Comparison of ENCODE assay signal across 13 cellular contexts in the genomic region with DNA sequence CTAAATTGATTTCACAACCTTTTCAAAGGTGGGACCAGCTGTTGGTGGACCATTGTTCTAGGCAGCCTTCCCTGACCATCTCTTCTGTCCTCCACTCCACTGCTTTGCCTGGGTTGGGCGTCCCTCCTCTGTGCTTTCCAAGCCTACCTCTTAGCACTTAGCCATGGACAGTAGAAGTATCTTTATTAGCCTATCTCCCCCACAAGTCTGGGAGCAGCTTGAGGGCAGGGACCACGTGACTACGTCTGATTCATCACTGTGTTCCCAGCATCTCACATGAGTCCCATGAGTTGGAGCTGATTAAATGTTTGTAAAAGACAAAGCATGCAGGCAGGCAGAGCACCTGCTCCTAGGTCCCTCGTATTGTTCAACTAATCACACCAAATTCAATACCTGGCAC. TPM values are rescaled to one million over a fixed set of nuclear protein-coding genes. Genes with fewer than 3 reads are reported as not detected.
DNase-seq lines count a peak whose midpoint lies in the region; ATAC-seq, FAIRE-seq and TF ChIP-seq lines count a peak whose summit lies in the region.
"Had no signal": no experiment of that assay in that cellular context is flagged by ENCODE, and none has a peak within 500 bp of the region (broad histone marks: within the 10 kb centered on the region; RNA-seq: fewer than 3 reads in every experiment).

No MANE protein-coding gene starts in this region.

- no peak overlapping the region for H3K4me3 Mint-ChIP-seq in astrocyte (ENCODE audit: unreplicated experiment)
- no peak overlapping the region for H3K4me3 Mint-ChIP-seq in activated T-helper 1 cell treated with anti-CD3 and anti-CD28 coated beads, Interleukin-12 subunit alpha, Interleukin-12 subunit beta, Interleukin-2, Interleukin-4 antibody, amounts not matched to agents 30 ng/mL and 10 ng/mL and 1 ng/mL, durations not matched to agents 14 hours and 24 hours and 36 hours

- ATAC-seq in GM18858 (IDR thresholded peaks at IDR 0.05; ENCODE audit: unreplicated experiment) (no peak), GM19467 (IDR thresholded peaks at IDR 0.05; ENCODE audit: unreplicated experiment) (no peak)
- ATAC-seq: right cardiac atrium had no signal

- H3K4me2 ChIP-seq in astrocyte (ENCODE audit: low read length), result no peak overlapping the region

- peaks cover 6% of the 10 kb centered on the region for H3K4me1 Mint-ChIP-seq in astrocyte (ENCODE audit: low read depth, unreplicated experiment)
- H3K4me1 Mint-ChIP-seq in activated T-helper 1 cell treated with anti-CD3 and anti-CD28 coated beads, Interleukin-12 subunit alpha, Interleukin-12 subunit beta, Interleukin-2, Interleukin-4 antibody, amounts not matched to agents 30 ng/mL and 10 ng/mL and 1 ng/mL, durations not matched to agents 14 hours and 24 hours and 36 hours (ENCODE audit: low read depth), result no peaks in the 10 kb centered on the region

- no peaks in the 10 kb centered on the region for H3K9me3 Mint-ChIP-seq in astrocyte (ENCODE audit: unreplicated experiment)
- H3K9me3 Mint-ChIP-seq in activated T-helper 1 cell treated with anti-CD3 and anti-CD28 coated beads, Interleukin-12 subunit alpha, Interleukin-12 subunit beta, Interleukin-2, Interleukin-4 antibody, amounts not matched to agents 30 ng/mL and 10 ng/mL and 1 ng/mL, durations not matched to agents 14 hours and 24 hours and 36 hours, result no peaks in the 10 kb centered on the region

- no peak overlapping the region for H3K4me3 ChIP-seq in astrocyte (ENCODE audit: insufficient read depth, low read depth, low read length)
- H3K4me3 ChIP-seq: coronary artery had no signal

- H3K27ac Mint-ChIP-seq in astrocyte (ENCODE audit: unreplicated experiment), result peak overlapping the region; percentile 26
- no peak overlapping the region for H3K27ac Mint-ChIP-seq in activated T-helper 1 cell treated with anti-CD3 and anti-CD28 coated beads, Interleukin-12 subunit alpha, Interleukin-12 subunit beta, Interleukin-2, Interleukin-4 antibody, amounts not matched to agents 30 ng/mL and 10 ng/mL and 1 ng/mL, durations not matched to agents 14 hours and 24 hours and 36 hours

- no peak overlapping the region for H3K9ac ChIP-seq in astrocyte (ENCODE audit: low read length)

- peaks cover 22% of the 10 kb centered on the region for H3K27me3 Mint-ChIP-seq in astrocyte (ENCODE audit: low read depth, unreplicated experiment)
- peaks cover 19% of the 10 kb centered on the region for H3K27me3 Mint-ChIP-seq in activated T-helper 1 cell treated with anti-CD3 and anti-CD28 coated beads, Interleukin-12 subunit alpha, Interleukin-12 subunit beta, Interleukin-2, Interleukin-4 antibody, amounts not matched to agents 30 ng/mL and 10 ng/mL and 1 ng/mL, durations not matched to agents 14 hours and 24 hours and 36 hours (ENCODE audit: insufficient read depth)

- no peak for TF ChIP-seq CTCF in astrocyte (IDR thresholded peaks at IDR 0.05; ENCODE audit: insufficient read depth, low read depth, low read length)

- DNase-seq in Daoy (ENCODE audit: low read depth) (peak; percentile 93), NCI-H1436 treated with DMSO at 0.1 percent for 48 hours (lab: John Stamatoyannopoulos, UW) (peak; percentile 79), astrocyte (ENCODE audit: low read depth) (peak; percentile 79), lung microvascular endothelial cell (ENCODE audit: low read depth in 2 of 2) (peak; percentile 31 to 80), RPMI8226 (no peak)
- DNase-seq in activated T-helper 1 cell treated with anti-CD3 and anti-CD28 coated beads, Interleukin-12 subunit alpha, Interleukin-12 subunit beta, Interleukin-2, Interleukin-4 antibody, amounts not matched to agents 30 ng/mL and 10 ng/mL and 1 ng/mL, durations not matched to agents 14 hours and 24 hours and 36 hours (ENCODE audit: low spot score), result no peak
- DNase-seq: activated CD8-positive, alpha-beta memory T cell treated with anti-CD3 and anti-CD28 coated beads for 24 hours; right cardiac atrium had no signal

- intact Hi-C loops in activated T-helper 1 cell treated with anti-CD3 and anti-CD28 coated beads, Interleukin-12 subunit alpha, Interleukin-12 subunit beta, Interleukin-2, Interleukin-4 antibody, amounts not matched to agents 30 ng/mL and 10 ng/mL and 1 ng/mL, durations not matched to agents 14 hours and 24 hours and 36 hours (cut with micrococcal nuclease), result no loop called here

- no peaks in the 10 kb centered on the region for H3K36me3 ChIP-seq in astrocyte (ENCODE audit: insufficient read depth, low read length)

- FAIRE-seq in astrocyte (lab: Jason Lieb, UNC), result peak; percentile 54
- FAIRE-seq: keratinocyte had no signal

- H2AFZ ChIP-seq in astrocyte (ENCODE audit: low read depth, low read length), result no peak overlapping the region

- H3K9me3 ChIP-seq in astrocyte (ENCODE audit: insufficient read depth, low read depth, low read length), result no peaks in the 10 kb centered on the region

- H4K20me1 ChIP-seq in astrocyte (ENCODE audit: insufficient read depth, low read length), result no peaks in the 10 kb centered on the region

- peaks cover 29% of the 10 kb centered on the region for H3K27me3 ChIP-seq in astrocyte (ENCODE audit: insufficient read depth, low read length)

- H3K79me2 ChIP-seq in astrocyte (ENCODE audit: insufficient read depth, low read length), result no peaks in the 10 kb centered on the region

- peaks cover 10% of the 10 kb centered on the region for H3K4me1 ChIP-seq in astrocyte (ENCODE audit: insufficient read depth, low read length)

- H3K36me3 Mint-ChIP-seq in astrocyte (ENCODE audit: low read depth, unreplicated experiment), result no peaks in the 10 kb centered on the region
- no peaks in the 10 kb centered on the region for H3K36me3 Mint-ChIP-seq in activated T-helper 1 cell treated with anti-CD3 and anti-CD28 coated beads, Interleukin-12 subunit alpha, Interleukin-12 subunit beta, Interleukin-2, Interleukin-4 antibody, amounts not matched to agents 30 ng/mL and 10 ng/mL and 1 ng/mL, durations not matched to agents 14 hours and 24 hours and 36 hours (ENCODE audit: low read depth)

- no peak overlapping the region for H3K27ac ChIP-seq in astrocyte (ENCODE audit: low read depth, low read length)
- H3K27ac ChIP-seq: coronary artery had no signal

RNA-seq across cellular contexts. Expression of a gene that starts 20.9 kb away (rescaled TPM):
- total RNA-seq in Daoy (2014; rRNA removed; shearing (Covaris generic)), result not detected in 2 replicates
- not detected in 2 replicates for total RNA-seq in astrocyte
- not detected in 2 replicates for total RNA-seq in lung microvascular endothelial cell
- total RNA-seq in activated T-helper 1 cell treated with anti-CD3 and anti-CD28 coated beads, Interleukin-12 subunit alpha, Interleukin-12 subunit beta, Interleukin-2, Interleukin-4 antibody, amounts not matched to agents 30 ng/mL and 10 ng/mL and 1 ng/mL, durations not matched to agents 14 hours and 24 hours and 36 hours, result not detected in 2 replicates
- total RNA-seq: OCI-LY7, right cardiac atrium had no signal

RNA-seq across cellular contexts. Expression of a gene that starts 21.1 kb away (rescaled TPM):
- total RNA-seq in Daoy (2014; rRNA removed; shearing (Covaris generic)), result 56.7 and 74.4 TPM in 2 replicates
- 52.3 and 56.4 TPM in 2 replicates for total RNA-seq in astrocyte
- total RNA-seq in lung microvascular endothelial cell, result 34.0 and 34.5 TPM in 2 replicates
- 49.6 and 51.6 TPM in 2 replicates for total RNA-seq in activated T-helper 1 cell treated with anti-CD3 and anti-CD28 coated beads, Interleukin-12 subunit alpha, Interleukin-12 subunit beta, Interleukin-2, Interleukin-4 antibody, amounts not matched to agents 30 ng/mL and 10 ng/mL and 1 ng/mL, durations not matched to agents 14 hours and 24 hours and 36 hours

RNA-seq across cellular contexts. Expression of a gene that starts 48.1 kb away (rescaled TPM):
- 0.69 and 1.5 TPM in 2 replicates for total RNA-seq in Daoy (2014; rRNA removed; shearing (Covaris generic))
- total RNA-seq in astrocyte (0.34 and 0.53 TPM in 2 replicates), lung microvascular endothelial cell (0.40 and 1.7 TPM in 2 replicates)
- 0.08 TPM in 1 of 2 replicates, not detected in the other for total RNA-seq in activated T-helper 1 cell treated with anti-CD3 and anti-CD28 coated beads, Interleukin-12 subunit alpha, Interleukin-12 subunit beta, Interleukin-2, Interleukin-4 antibody, amounts not matched to agents 30 ng/mL and 10 ng/mL and 1 ng/mL, durations not matched to agents 14 hours and 24 hours and 36 hours
- total RNA-seq: OCI-LY7 had no signal

Comparison
In these comparisons a context has a peak if more than half of its experiments do, and no peak if none do; other contexts are left out.
1. DNase-seq: peak in Daoy (single experiment), NCI-H1436 treated with DMSO at 0.1 percent for 48 hours (single experiment), astrocyte (single experiment) and lung microvascular endothelial cell (2 of 2); none in activated T-helper 1 cell treated with anti-CD3 and anti-CD28 coated beads, Interleukin-12 subunit alpha, Interleukin-12 subunit beta, Interleukin-2, Interleukin-4 antibody, amounts not matched to agents 30 ng/mL and 10 ng/mL and 1 ng/mL, durations not matched to agents 14 hours and 24 hours and 36 hours (single experiment) and RPMI8226 (single experiment).